8 cellular contexts compared by ENCODE assay signal in genomic region chr7:99472561-99473314, GRCh38. TPM values are rescaled to one million over a fixed set of nuclear protein-coding genes. Genes with fewer than 3 reads are reported as not detected.
DNase-seq lines count a peak whose midpoint lies in the region; ATAC-seq, FAIRE-seq and TF ChIP-seq lines count a peak whose summit lies in the region.

TSS of gene ZNF789 (plus strand) at chr7:99472890. CDS start at chr7:99476457, 3,567 bp downstream.

- H3K27me3 Mint-ChIP-seq in T-cell (peaks cover 0 to 4% of the 10 kb centered on the region in 2 donors), type B pancreatic cell (peaks cover 16% of the 10 kb centered on the region)

- TF ChIP-seq CTCF in type B pancreatic cell (conservative IDR thresholded peaks at IDR 0.05): no peak

- H3K79me2 ChIP-seq in trophoblast cell (ENCODE audit: control insufficient read depth, insufficient read depth, low read length, poor library complexity): peaks cover 8% of the 10 kb centered on the region

- H3K9ac ChIP-seq in trophoblast cell (ENCODE audit: low read length): peak within 1 kb of the TSS; percentile 89

- H3K27ac Mint-ChIP-seq in T-cell: peak within 1 kb of the TSS; percentile 88 to 94
- peak within 1 kb of the TSS; percentile 94 for H3K27ac Mint-ChIP-seq in type B pancreatic cell

- H3K27ac ChIP-seq in adipose tissue (ENCODE audit: low read depth, low read length) (peak within 1 kb of the TSS; percentile 32), trophoblast cell (ENCODE audit: low read depth, low read length) (peak within 1 kb of the TSS; percentile 76)

- H4K12ac ChIP-seq in trophoblast cell (ENCODE audit: low read depth, low read length): peak within 1 kb of the TSS; percentile 96

- H2BK120ac ChIP-seq in trophoblast cell (ENCODE audit: insufficient read depth, low read length, poor library complexity): peak within 1 kb of the TSS; percentile 57

- peak; percentile 89 for FAIRE-seq in GM12891 (lab: Jason Lieb, UNC)

- H3K4me1 Mint-ChIP-seq in T-cell: peaks cover 34 to 39% (median 34%) of the 10 kb centered on the region in 3 donors
- H3K4me1 Mint-ChIP-seq in type B pancreatic cell (ENCODE audit: unreplicated experiment): peaks cover 12% of the 10 kb centered on the region

- H3K36me3 ChIP-seq in trophoblast cell (ENCODE audit: control insufficient read depth in 1 of 2, insufficient read depth in 2 of 2, low read length in 2 of 2): peaks cover 3 to 10% of the 10 kb centered on the region in 2 experiments

- ATAC-seq in HG02840 (IDR thresholded peaks at IDR 0.05; ENCODE audit: low FRiP score, unreplicated experiment) (peak; percentile 96), T-cell (replicated peaks in 1 of 4) (peak; percentile 95 to 99 (median 99))

- H2AK5ac ChIP-seq in trophoblast cell (ENCODE audit: low read length): peak within 1 kb of the TSS; percentile 47

- H3K4me3 ChIP-seq in trophoblast cell (ENCODE audit: low read depth, low read length): peak within 1 kb of the TSS; percentile 94

- peak within 1 kb of the TSS; percentile 99 for H2AFZ ChIP-seq in trophoblast cell (ENCODE audit: insufficient read depth, low read length, poor library complexity)

- H3K4me3 Mint-ChIP-seq in T-cell (peak within 1 kb of the TSS; percentile 90 to 99 (median 96)), type B pancreatic cell (peak within 1 kb of the TSS; percentile 99)

- peaks cover 0 to 5% of the 10 kb centered on the region in 2 experiments for H3K4me1 ChIP-seq in trophoblast cell (ENCODE audit: control insufficient read depth in 1 of 2, insufficient read depth in 2 of 2, low read length in 2 of 2)

- H3K27me3 ChIP-seq in trophoblast cell (ENCODE audit: insufficient read depth, low read length): no peaks in the 10 kb centered on the region

- 0 to 1% (median 0%) methylated on average over 56 of the region's 56 CpGs for WGBS in adipose tissue, 3 donors
- no CpG with 5 or more reads among the region's 56 CpGs for WGBS in trophoblast cell (ENCODE audit: extremely low coverage, insufficient coverage, insufficient read length)

- H4K8ac ChIP-seq in trophoblast cell (ENCODE audit: low read depth, low read length): peak within 1 kb of the TSS; percentile 93

- H3K36me3 Mint-ChIP-seq in T-cell (peaks cover 3% of the 10 kb centered on the region), type B pancreatic cell (peaks cover 3% of the 10 kb centered on the region)

- intact Hi-C loops in cardiac septum (cut with DNase I): loop anchor here (1.0 kb wide), 1 partner anchor 28 kb away; the partner anchor contains the start of gene ZNF394

- CTCF ChIA-PET in T-cell (lab: Charles Lee): interaction anchor here in 1 of 2 donors (0.6 kb wide), 2 partner anchors 530 to 582 kb away, joined by 4 to 6 read pairs; no protein-coding TSS in a partner anchor

- H3K4ac ChIP-seq in trophoblast cell (ENCODE audit: low read depth, low read length): peak within 1 kb of the TSS; percentile 80

- H3K9me3 ChIP-seq in trophoblast cell (ENCODE audit: insufficient read depth, low read depth, low read length): no peaks in the 10 kb centered on the region

- H3K14ac ChIP-seq in trophoblast cell (ENCODE audit: low read length): peak within 1 kb of the TSS; percentile 89

- POLR2A ChIA-PET in T-cell (lab: Charles Lee): interaction anchor here in 1 of 2 donors (0.7 kb wide), 1 partner anchor 32 kb away, joined by 3 read pairs; the partner anchor contains the start of gene ZKSCAN5

- DNase-seq in GM12891 (ENCODE audit: insufficient read length, low spot score) (peak; percentile 97), NCI-H1436 treated with DMSO at 0.1 percent for 48 hours (lab: John Stamatoyannopoulos, UW) (peak; percentile 88), T-cell (peak; percentile 92 to 100 (median 98)), cardiac septum (ENCODE audit: low spot score) (peak; percentile 99), trophoblast cell (peak; percentile 98), type B pancreatic cell (ENCODE audit: extremely low spot score, unreplicated experiment) (peak; percentile 98)

- peak within 1 kb of the TSS; percentile 78 for H3K18ac ChIP-seq in trophoblast cell (ENCODE audit: low read length)

- TF ChIP-seq POLR2A in GM12891 (IDR thresholded peaks at IDR 0.05; ENCODE audit: low read depth, low read length): peak; percentile 86

- peak within 1 kb of the TSS; percentile 74 for H2BK5ac ChIP-seq in trophoblast cell (ENCODE audit: low read depth, low read length, poor library complexity)

- H3K9me3 Mint-ChIP-seq in T-cell (no peaks in the 10 kb centered on the region), type B pancreatic cell (no peaks in the 10 kb centered on the region)

- H3K23ac ChIP-seq in trophoblast cell (ENCODE audit: low read length): peak within 1 kb of the TSS; percentile 69

- H2BK12ac ChIP-seq in trophoblast cell (ENCODE audit: low read length): no peak within 1 kb of the TSS

- peak within 1 kb of the TSS; percentile 98 for H3K4me2 ChIP-seq in trophoblast cell (ENCODE audit: low read length)

- H3K79me1 ChIP-seq in trophoblast cell (ENCODE audit: low read length): peaks cover 7% of the 10 kb centered on the region

- peak within 1 kb of the TSS; percentile 81 for H4K91ac ChIP-seq in trophoblast cell (ENCODE audit: low read depth, low read length)

TF ChIP-seq in GM12891, 5 proteins besides CTCF, POLR2A, EP300 and RAD21:
- no peak for TF ChIP-seq SPI1 (IDR thresholded peaks at IDR 0.05; ENCODE audit: low read depth, low read length)
- peak; percentile 84 for TF ChIP-seq POLR2AphosphoS5 (IDR thresholded peaks at IDR 0.05; ENCODE audit: low read depth, low read length)
- TF ChIP-seq TAF1 (IDR thresholded peaks at IDR 0.05; ENCODE audit: low read depth, low read length): peak; percentile 95

RNA-seq across cellular contexts. Expression of gene ZNF789, which starts in this region (rescaled TPM):
- polyA plus RNA-seq in GM12891 (2012; ENCODE audit: low read depth, missing spikeins): 22.0 TPM
- total RNA-seq in T-cell (10 to 100 TPM; 17.0 to 24.8 (median 19.7) TPM), cardiac septum (3.8 TPM), type B pancreatic cell (ENCODE audit: low replicate concordance) (12.6 and 19.0 TPM in 2 replicates)
- polyA plus RNA-seq in adipose tissue: 1 to 10 TPM; 3.1 to 6.3 (median 4.8) TPM
- 4.1 and 5.0 TPM in 2 replicates for polyA plus RNA-seq in trophoblast cell (2013)

Comparison
In these comparisons a context has a peak if more than half of its experiments do, and no peak if none do; other contexts are left out.
1. Peak in every context shown above with its lines: DNase-seq, ATAC-seq, H3K4me3 ChIP-seq and H3K27ac ChIP-seq.